Comparison of ENCODE assay signal across 8 cellular contexts in genomic region chr4:10063544-10064300, GRCh38. TPM values are rescaled to one million over a fixed set of nuclear protein-coding genes. Genes with fewer than 3 reads are reported as not detected.
DNase-seq lines count a peak whose midpoint lies in the region; ATAC-seq, FAIRE-seq and TF ChIP-seq lines count a peak whose summit lies in the region.

No MANE protein-coding gene starts in this region.

- H3K9me3 ChIP-seq in kidney (ENCODE audit: control insufficient read depth in 1 of 2, low read length in 2 of 2) (no peaks in the 10 kb centered on the region), testis (no peaks in the 10 kb centered on the region)

- WGBS in testis, 2 donors: 47 to 67% methylated on average over 9 of the region's 9 CpGs

- H3K27me3 ChIP-seq in brain microvascular endothelial cell (replicated peaks) (no peaks in the 10 kb centered on the region), testis (no peaks in the 10 kb centered on the region)

- TF ChIP-seq CTCF in brain microvascular endothelial cell (IDR thresholded peaks at IDR 0.05; ENCODE audit: low read depth, low read length, missing control alignments) (peak; percentile 80), kidney (IDR thresholded peaks at IDR 0.05; ENCODE audit: borderline replicate concordance, extremely low read depth, insufficient read depth) (peak; percentile 79), testis (IDR thresholded peaks at IDR 0.05) (peak; percentile 48 to 54 (median 49))

- TF ChIP-seq POLR2A in testis (IDR thresholded peaks at IDR 0.05): no peak

- H3K9ac ChIP-seq in kidney (ENCODE audit: low read length in 2 of 2): no peak overlapping the region

- ATAC-seq in HG03457 (IDR thresholded peaks at IDR 0.05; ENCODE audit: unreplicated experiment): no peak

- in situ Hi-C loops in Caki2 (cut with HindIII; ENCODE audit: low pct_unique_long_range_greater_than_20kb, low sequenced_read_pairs): no loop called here
- in situ Hi-C loops in brain microvascular endothelial cell (cut with HindIII; ENCODE audit: low pct_ligation_motif_present, low sequenced_read_pairs): no loop called here

- DNase-seq in Caki2 (ENCODE audit: low read depth) (peak; percentile 66), NCI-H1092 (lab: John Stamatoyannopoulos, UW) (peak; percentile 42), brain microvascular endothelial cell (peak; percentile 73), kidney (peak; percentile 84), testis (peak; percentile 80), NCI-H1694 (lab: John Stamatoyannopoulos, UW) (no peak), NCI-H1105 (lab: John Stamatoyannopoulos, UW) (no peak)

- peaks cover 2 to 12% of the 10 kb centered on the region in 2 donors for H3K4me1 ChIP-seq in kidney (ENCODE audit: control insufficient read depth in 1 of 2, insufficient read depth in 1 of 2, low read depth in 1 of 2, low read length in 2 of 2)
- no peaks in the 10 kb centered on the region for H3K4me1 ChIP-seq in testis

- no peak overlapping the region for H3K27ac ChIP-seq in brain microvascular endothelial cell
- peak overlapping the region; percentile 17 to 61 for H3K27ac ChIP-seq in kidney (ENCODE audit: low read depth in 2 of 2, low read length in 2 of 2)
- no peak overlapping the region for H3K27ac ChIP-seq in testis

- peak; percentile 3 for FAIRE-seq in kidney (lab: Jason Lieb, UNC)

- H3K4me3 ChIP-seq in brain microvascular endothelial cell (ENCODE audit: low read depth, low read length): no peak overlapping the region
- H3K4me3 ChIP-seq in kidney (ENCODE audit: low read length in 2 of 2): no peak overlapping the region
- no peak overlapping the region for H3K4me3 ChIP-seq in testis

- peaks cover 14% of the 10 kb centered on the region for H3K36me3 ChIP-seq in brain microvascular endothelial cell (replicated peaks)
- H3K36me3 ChIP-seq in kidney (ENCODE audit: control insufficient read depth in 1 of 2, insufficient read depth in 2 of 2, low read length in 2 of 2): no peaks in the 10 kb centered on the region
- H3K36me3 ChIP-seq in testis (ENCODE audit: low read depth, missing control alignments): no peaks in the 10 kb centered on the region

- intact Hi-C loops in kidney (cut with DNase I) (no loop called here), testis (cut with DNase I; ENCODE audit: low total_unique reads) (no loop called here)

RNA-seq across cellular contexts. Expression of gene SLC2A9, which starts 42.4 kb away (rescaled TPM):
- 1.2 TPM in 1 of 2 replicates, not detected in the other for total RNA-seq in Caki2 (2014; rRNA removed; shearing (Covaris generic); ENCODE audit: low replicate concordance)
- total RNA-seq in kidney: 47.6 TPM
- 41.5 TPM for polyA plus RNA-seq in kidney (ENCODE audit: insufficient read depth, low read depth, low replicate concordance)
- 1 to 10 TPM; 6.8 to 7.5 TPM for total RNA-seq in testis
- 6.3 TPM for polyA plus RNA-seq in testis (ENCODE audit: insufficient read depth, low read depth, low replicate concordance)

RNA-seq across cellular contexts. Expression of gene WDR1, which starts 52.9 kb away (rescaled TPM):
- total RNA-seq in Caki2 (2014; rRNA removed; shearing (Covaris generic); ENCODE audit: low replicate concordance): 196 and 237 TPM in 2 replicates
- total RNA-seq in kidney (313 TPM), testis (100 to 1,000 TPM; 165 to 168 TPM)
- polyA plus RNA-seq in kidney (ENCODE audit: insufficient read depth, low read depth, low replicate concordance) (176 TPM), testis (ENCODE audit: insufficient read depth, low read depth, low replicate concordance) (295 TPM)

Comparison
In these comparisons a context has a peak if more than half of its experiments do, and no peak if none do; other contexts are left out.
1. DNase-seq: peak in Caki2 (single experiment), NCI-H1092 (single experiment), brain microvascular endothelial cell (single experiment), kidney (single experiment) and testis (single experiment); none in NCI-H1694 (single experiment) and NCI-H1105 (single experiment).
2. H3K27ac ChIP-seq: peak in kidney (2 of 2); none in brain microvascular endothelial cell (single experiment) and testis (0 of 2).
3. Peak in every context shown above with its lines, with median percentiles within 50 percentile points of each other: CTCF ChIP-seq.